Comparison of ENCODE assay signal across 19 cellular contexts in the genomic region with DNA sequence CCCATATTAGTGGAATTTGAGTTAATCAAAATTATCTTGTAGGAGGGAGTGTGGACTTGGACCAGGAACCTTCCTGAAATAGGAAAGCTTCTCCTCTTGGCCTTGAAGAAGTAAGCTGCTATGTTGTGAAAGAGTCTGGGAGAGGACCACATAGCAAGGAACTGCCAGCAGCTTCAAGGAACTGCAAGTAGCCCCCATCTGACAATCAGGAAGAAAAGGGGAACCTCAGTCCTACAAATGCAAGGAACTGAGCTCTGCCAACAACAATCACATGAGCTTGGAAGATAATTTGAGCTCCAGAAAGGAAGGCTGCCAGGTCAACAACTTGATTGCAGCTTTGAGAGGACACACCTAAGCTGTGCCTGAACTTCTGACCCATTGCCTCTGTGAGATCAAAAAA.
"Had no signal": no experiment of that assay in that cellular context is flagged by ENCODE, and none has a peak within 500 bp of the region (broad histone marks: within the 10 kb centered on the region; RNA-seq: fewer than 3 reads in every experiment).

No MANE protein-coding gene starts in this region.

- H3K36me3 ChIP-seq: esophagus squamous epithelium, prostate gland, spleen, suprapubic skin, transverse colon, vagina had no signal

- H3K9me3 ChIP-seq: esophagus squamous epithelium, prostate gland, suprapubic skin, vagina had no signal

- DNase-seq: cortex of kidney; effector memory CD8-positive, alpha-beta T cell; erythroblast; esophagus squamous epithelium; foreskin melanocyte; mesenchymal stem cell; naive thymus-derived CD4-positive, alpha-beta T cell; right cardiac atrium; spleen; stimulated activated CD4-positive, alpha-beta T cell treated with anti-CD3 and anti-CD28 coated beads, Interleukin-2, amount 100 ng/mL, for 48 hours; stimulated activated naive B cell treated with anti-CD40 and anti-IgM and Interleukin-4, amounts not matched to agents 10 μg/mL and 1 μg/mL and 100 μg/mL, for 72 hours; stimulated activated naive CD8-positive, alpha-beta T cell treated with anti-CD3 and anti-CD28 coated beads, Interleukin-15, amount 100 ng/mL, for 72 hours; transverse colon had no signal

- H3K27me3 ChIP-seq: esophagus squamous epithelium, neural progenitor cell, spleen, suprapubic skin, transverse colon, vagina had no signal

- H3K4me3 ChIP-seq: esophagus squamous epithelium, lung, neural progenitor cell, prostate gland, skin epidermis, spleen, suprapubic skin, transverse colon, vagina had no signal
